In the genomic region with DNA sequence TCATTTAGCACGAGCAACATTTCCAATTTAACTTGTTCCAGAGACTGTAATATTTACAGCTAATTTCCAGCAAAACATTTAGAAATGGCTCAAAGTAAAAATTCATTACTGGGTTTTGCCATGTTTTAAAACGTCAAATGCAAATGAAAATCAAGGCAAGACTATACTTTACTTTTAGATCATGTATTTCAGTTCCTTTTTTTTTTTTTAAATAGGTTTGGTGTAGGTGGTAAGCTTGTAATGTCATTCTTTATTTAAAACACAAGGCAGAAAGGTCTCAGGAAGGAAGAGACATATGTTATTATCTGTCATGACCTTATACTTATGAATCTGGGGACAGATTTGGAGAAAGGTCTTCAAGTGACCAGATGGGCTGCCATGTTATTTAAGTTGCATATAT, we compare ENCODE assay signal across 1 cellular context.
TF ChIP-seq lines count a peak whose summit lies in the region.

No MANE protein-coding gene starts in this region.

TF ChIP-seq in GM12878, 131 proteins besides CTCF, POLR2A, EP300 and RAD21 (continued from another document):
- TF ChIP-seq, protein P1, sequence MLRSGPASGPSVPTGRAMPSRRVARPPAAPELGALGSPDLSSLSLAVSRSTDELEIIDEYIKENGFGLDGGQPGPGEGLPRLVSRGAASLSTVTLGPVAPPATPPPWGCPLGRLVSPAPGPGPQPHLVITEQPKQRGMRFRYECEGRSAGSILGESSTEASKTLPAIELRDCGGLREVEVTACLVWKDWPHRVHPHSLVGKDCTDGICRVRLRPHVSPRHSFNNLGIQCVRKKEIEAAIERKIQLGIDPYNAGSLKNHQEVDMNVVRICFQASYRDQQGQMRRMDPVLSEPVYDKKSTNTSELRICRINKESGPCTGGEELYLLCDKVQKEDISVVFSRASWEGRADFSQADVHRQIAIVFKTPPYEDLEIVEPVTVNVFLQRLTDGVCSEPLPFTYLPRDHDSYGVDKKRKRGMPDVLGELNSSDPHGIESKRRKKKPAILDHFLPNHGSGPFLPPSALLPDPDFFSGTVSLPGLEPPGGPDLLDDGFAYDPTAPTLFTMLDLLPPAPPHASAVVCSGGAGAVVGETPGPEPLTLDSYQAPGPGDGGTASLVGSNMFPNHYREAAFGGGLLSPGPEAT (IDR thresholded peaks at IDR 0.05; ENCODE audit: low read depth): 0 out of 2 replicates have a peak, but pooled peaks have one; percentile 14
- TF ChIP-seq KLF5 (IDR thresholded peaks at IDR 0.05; ENCODE audit: partially characterized antibody) (no peak), RAD51 (IDR thresholded peaks at IDR 0.05) (no peak), EZH2 (IDR thresholded peaks at IDR 0.05; ENCODE audit: borderline replicate concordance, control insufficient read depth, low read depth, low read length) (no peak), FOXK2 (IDR thresholded peaks at IDR 0.05) (no peak), NR2C2 (IDR thresholded peaks at IDR 0.05; ENCODE audit: borderline replicate concordance, control insufficient read depth, insufficient read length, low read depth) (no peak), MTA3 (IDR thresholded peaks at IDR 0.05; ENCODE audit: borderline replicate concordance, low read length) (peak; percentile 68; the same call in 1 of the 2 replicates), POLR2AphosphoS2 (IDR thresholded peaks at IDR 0.05; ENCODE audit: low read depth, low read length) (no peak), NFIC (IDR thresholded peaks at IDR 0.05; ENCODE audit: low read depth, low read length) (peak; percentile 95), PML (IDR thresholded peaks at IDR 0.05; ENCODE audit: low read length) (peak; percentile 53; the same call in 1 of the 2 replicates), SPI1 (IDR thresholded peaks at IDR 0.05; ENCODE audit: borderline replicate concordance, insufficient read depth, low read depth, low read length) (peak; percentile 86)
- TF ChIP-seq, protein P2, sequence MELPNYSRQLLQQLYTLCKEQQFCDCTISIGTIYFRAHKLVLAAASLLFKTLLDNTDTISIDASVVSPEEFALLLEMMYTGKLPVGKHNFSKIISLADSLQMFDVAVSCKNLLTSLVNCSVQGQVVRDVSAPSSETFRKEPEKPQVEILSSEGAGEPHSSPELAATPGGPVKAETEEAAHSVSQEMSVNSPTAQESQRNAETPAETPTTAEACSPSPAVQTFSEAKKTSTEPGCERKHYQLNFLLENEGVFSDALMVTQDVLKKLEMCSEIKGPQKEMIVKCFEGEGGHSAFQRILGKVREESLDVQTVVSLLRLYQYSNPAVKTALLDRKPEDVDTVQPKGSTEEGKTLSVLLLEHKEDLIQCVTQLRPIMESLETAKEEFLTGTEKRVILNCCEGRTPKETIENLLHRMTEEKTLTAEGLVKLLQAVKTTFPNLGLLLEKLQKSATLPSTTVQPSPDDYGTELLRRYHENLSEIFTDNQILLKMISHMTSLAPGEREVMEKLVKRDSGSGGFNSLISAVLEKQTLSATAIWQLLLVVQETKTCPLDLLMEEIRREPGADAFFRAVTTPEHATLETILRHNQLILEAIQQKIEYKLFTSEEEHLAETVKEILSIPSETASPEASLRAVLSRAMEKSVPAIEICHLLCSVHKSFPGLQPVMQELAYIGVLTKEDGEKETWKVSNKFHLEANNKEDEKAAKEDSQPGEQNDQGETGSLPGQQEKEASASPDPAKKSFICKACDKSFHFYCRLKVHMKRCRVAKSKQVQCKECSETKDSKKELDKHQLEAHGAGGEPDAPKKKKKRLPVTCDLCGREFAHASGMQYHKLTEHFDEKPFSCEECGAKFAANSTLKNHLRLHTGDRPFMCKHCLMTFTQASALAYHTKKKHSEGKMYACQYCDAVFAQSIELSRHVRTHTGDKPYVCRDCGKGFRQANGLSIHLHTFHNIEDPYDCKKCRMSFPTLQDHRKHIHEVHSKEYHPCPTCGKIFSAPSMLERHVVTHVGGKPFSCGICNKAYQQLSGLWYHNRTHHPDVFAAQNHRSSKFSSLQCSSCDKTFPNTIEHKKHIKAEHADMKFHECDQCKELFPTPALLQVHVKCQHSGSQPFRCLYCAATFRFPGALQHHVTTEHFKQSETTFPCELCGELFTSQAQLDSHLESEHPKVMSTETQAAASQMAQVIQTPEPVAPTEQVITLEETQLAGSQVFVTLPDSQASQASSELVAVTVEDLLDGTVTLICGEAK (IDR thresholded peaks at IDR 0.05; ENCODE audit: borderline replicate concordance): peak; percentile 73; the same call in 1 of the 2 replicates
